35 cellular contexts compared by ENCODE assay signal in the genomic region with DNA sequence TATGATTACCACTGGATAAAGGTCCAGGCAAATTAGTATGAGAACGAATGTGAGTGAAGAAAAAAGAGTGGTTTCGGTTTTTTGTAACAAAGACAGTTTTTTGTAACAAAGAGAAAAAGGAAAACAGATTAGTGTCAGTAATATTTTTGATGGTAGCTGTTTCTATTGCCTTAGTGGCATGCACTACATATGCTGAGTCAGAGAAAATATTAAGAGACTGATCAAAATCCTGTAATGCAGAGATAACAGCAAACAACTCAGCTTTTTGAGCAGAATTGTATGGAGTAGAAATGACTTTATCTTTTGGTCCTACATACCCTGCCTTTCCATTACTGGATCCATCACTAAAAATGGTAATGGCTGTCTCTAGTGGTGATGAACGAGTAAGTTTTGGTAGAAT. TPM values are rescaled to one million over a fixed set of nuclear protein-coding genes. Genes with fewer than 3 reads are reported as not detected.
"Had no signal": no experiment of that assay in that cellular context is flagged by ENCODE, and none has a peak within 500 bp of the region (broad histone marks: within the 10 kb centered on the region; RNA-seq: fewer than 3 reads in every experiment).

No MANE protein-coding gene starts in this region.

- H3K4me3 Mint-ChIP-seq: naive thymus-derived CD4-positive, alpha-beta T cell; natural killer cell; nephron; stimulated activated memory B cell treated with anti-CD40 and anti-IgM and Interleukin-4, amounts not matched to agents 10 μg/mL and 1 μg/mL and 100 μg/mL, for 72 hours; stimulated activated naive CD8-positive, alpha-beta T cell treated with anti-CD3 and anti-CD28 coated beads, Interleukin-15, amount 100 ng/mL, for 72 hours had no signal

- ATAC-seq: naive thymus-derived CD4-positive, alpha-beta T cell; natural killer cell; pancreas; right cardiac atrium; sciatic nerve; stimulated activated memory B cell treated with anti-CD40 and anti-IgM and Interleukin-4, amounts not matched to agents 10 μg/mL and 1 μg/mL and 100 μg/mL, for 72 hours; stimulated activated naive CD8-positive, alpha-beta T cell treated with anti-CD3 and anti-CD28 coated beads, Interleukin-15, amount 100 ng/mL, for 72 hours; stimulated activated naive CD8-positive, alpha-beta T cell treated with anti-CD3 and anti-CD28 coated beads, Interleukin-15, Interleukin-2, amounts not matched to agents 100 U/mL and 50 U/mL, for 24 hours; upper lobe of right lung had no signal

- H3K4me1 Mint-ChIP-seq: naive thymus-derived CD4-positive, alpha-beta T cell; nephron; stimulated activated memory B cell treated with anti-CD40 and anti-IgM and Interleukin-4, amounts not matched to agents 10 μg/mL and 1 μg/mL and 100 μg/mL, for 72 hours had no signal

- DNase-seq: naive thymus-derived CD4-positive, alpha-beta T cell; natural killer cell; nucleus accumbens; pancreas; retina; right cardiac atrium; spleen; stimulated activated CD4-positive, alpha-beta T cell treated with anti-CD3 and anti-CD28 coated beads, Interleukin-12 subunit alpha, Interleukin-12 subunit beta, amount 100 ng/mL, for 4 hours; stimulated activated CD4-positive, alpha-beta T cell treated with anti-CD3 and anti-CD28 coated beads, Interleukin-1b, Interleukin-23, amount 100 ng/mL, for 48 hours; stimulated activated CD4-positive, alpha-beta T cell treated with anti-CD3 and anti-CD28 coated beads, Interleukin-4, amount 100 ng/mL, for 1 hour; stimulated activated CD4-positive, alpha-beta T cell treated with anti-CD3 and anti-CD28 coated beads, Interleukin-4, amount 100 ng/mL, for 4 hours; stimulated activated CD8-positive, alpha-beta memory T cell treated with anti-CD3 and anti-CD28 coated beads, Interleukin-4, amount 100 ng/mL, for 48 hours; stimulated activated naive CD4-positive, alpha-beta T cell; stimulated activated naive CD8-positive, alpha-beta T cell treated with anti-CD3 and anti-CD28 coated beads, Interleukin-15, amount 100 ng/mL, for 72 hours; stimulated activated naive CD8-positive, alpha-beta T cell treated with anti-CD3 and anti-CD28 coated beads, Interleukin-15, Interleukin-2, amounts not matched to agents 100 U/mL and 50 U/mL, for 24 hours; substantia nigra; testis; tibial artery; transverse colon; upper lobe of right lung; uterus had no signal

- FAIRE-seq: pancreas had no signal

- H3K4me1 ChIP-seq: prostate gland, spleen, suprapubic skin, testis, tibial artery, upper lobe of right lung, uterus had no signal

- H3K9me3 ChIP-seq: neutrophil, pancreas, prostate gland, suprapubic skin, testis, tibial artery, transverse colon, upper lobe of right lung, uterus had no signal

- H3K27me3 Mint-ChIP-seq: stimulated activated memory B cell treated with anti-CD40 and anti-IgM and Interleukin-4, amounts not matched to agents 10 μg/mL and 1 μg/mL and 100 μg/mL, for 72 hours had no signal

- H3K27ac ChIP-seq: neutrophil, prostate gland, skin epidermis, spleen, suprapubic skin, testis, tibial artery, transverse colon, upper lobe of right lung, uterus had no signal

- H3K4me3 ChIP-seq: pancreas, prostate gland, skin epidermis, smooth muscle cell, spleen, suprapubic skin, testis, tibial artery, transverse colon, upper lobe of right lung, uterus had no signal

- H3K4me2 ChIP-seq: smooth muscle cell had no signal

- H3K27ac Mint-ChIP-seq: naive thymus-derived CD4-positive, alpha-beta T cell; natural killer cell; nephron; stimulated activated memory B cell treated with anti-CD40 and anti-IgM and Interleukin-4, amounts not matched to agents 10 μg/mL and 1 μg/mL and 100 μg/mL, for 72 hours; type B pancreatic cell had no signal

RNA-seq across cellular contexts. Expression of gene MTNR1B, which starts 22.7 kb away (rescaled TPM):
- total RNA-seq: naive thymus-derived CD4-positive, alpha-beta T cell; natural killer cell; omental fat pad; pancreas; posterior vena cava; pulmonary artery endothelial cell; right cardiac atrium; sciatic nerve; smooth muscle cell; spleen; suprapubic skin; transverse colon; upper lobe of right lung; urinary bladder; uterus had no signal
- polyA plus RNA-seq: naive thymus-derived CD4-positive, alpha-beta T cell; neural cell; right cardiac atrium; smooth muscle cell; spleen; urinary bladder had no signal
